In the genomic region with DNA sequence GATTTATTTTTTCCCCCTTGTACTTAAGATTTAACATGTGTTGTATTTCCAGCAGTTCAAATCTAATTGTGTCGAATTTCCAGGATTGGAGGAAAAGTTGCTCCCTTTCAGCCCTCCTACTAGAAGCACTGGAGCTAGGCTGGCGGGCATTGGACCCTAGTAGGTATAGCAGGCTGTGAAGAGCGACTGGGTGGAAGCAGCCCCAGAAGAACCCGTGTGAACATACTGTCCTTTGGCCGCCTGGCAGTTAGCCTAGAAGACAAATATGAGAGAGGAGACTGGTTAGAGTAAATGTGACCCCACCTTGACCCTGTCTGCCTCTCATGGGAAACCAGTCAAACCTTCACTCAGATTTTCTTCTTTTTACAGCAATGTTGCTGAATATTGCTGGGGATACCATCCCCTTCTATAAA, we compare ENCODE assay signal across 1 cellular context.
A peak's percentile ranks its signal among the peaks of the same experiment; 100 is the strongest.
TF ChIP-seq lines count a peak whose summit lies in the region.

No MANE protein-coding gene starts in this region.

TF ChIP-seq in HepG2, 621 proteins besides CTCF, POLR2A, EP300 and RAD21 (continued from another document and continues in another):
- TF ChIP-seq, protein P1, sequence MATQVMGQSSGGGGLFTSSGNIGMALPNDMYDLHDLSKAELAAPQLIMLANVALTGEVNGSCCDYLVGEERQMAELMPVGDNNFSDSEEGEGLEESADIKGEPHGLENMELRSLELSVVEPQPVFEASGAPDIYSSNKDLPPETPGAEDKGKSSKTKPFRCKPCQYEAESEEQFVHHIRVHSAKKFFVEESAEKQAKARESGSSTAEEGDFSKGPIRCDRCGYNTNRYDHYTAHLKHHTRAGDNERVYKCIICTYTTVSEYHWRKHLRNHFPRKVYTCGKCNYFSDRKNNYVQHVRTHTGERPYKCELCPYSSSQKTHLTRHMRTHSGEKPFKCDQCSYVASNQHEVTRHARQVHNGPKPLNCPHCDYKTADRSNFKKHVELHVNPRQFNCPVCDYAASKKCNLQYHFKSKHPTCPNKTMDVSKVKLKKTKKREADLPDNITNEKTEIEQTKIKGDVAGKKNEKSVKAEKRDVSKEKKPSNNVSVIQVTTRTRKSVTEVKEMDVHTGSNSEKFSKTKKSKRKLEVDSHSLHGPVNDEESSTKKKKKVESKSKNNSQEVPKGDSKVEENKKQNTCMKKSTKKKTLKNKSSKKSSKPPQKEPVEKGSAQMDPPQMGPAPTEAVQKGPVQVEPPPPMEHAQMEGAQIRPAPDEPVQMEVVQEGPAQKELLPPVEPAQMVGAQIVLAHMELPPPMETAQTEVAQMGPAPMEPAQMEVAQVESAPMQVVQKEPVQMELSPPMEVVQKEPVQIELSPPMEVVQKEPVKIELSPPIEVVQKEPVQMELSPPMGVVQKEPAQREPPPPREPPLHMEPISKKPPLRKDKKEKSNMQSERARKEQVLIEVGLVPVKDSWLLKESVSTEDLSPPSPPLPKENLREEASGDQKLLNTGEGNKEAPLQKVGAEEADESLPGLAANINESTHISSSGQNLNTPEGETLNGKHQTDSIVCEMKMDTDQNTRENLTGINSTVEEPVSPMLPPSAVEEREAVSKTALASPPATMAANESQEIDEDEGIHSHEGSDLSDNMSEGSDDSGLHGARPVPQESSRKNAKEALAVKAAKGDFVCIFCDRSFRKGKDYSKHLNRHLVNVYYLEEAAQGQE (IDR thresholded peaks at IDR 0.05; ENCODE audit: borderline replicate concordance in 1 of 2, low read depth in 1 of 2, low read length in 2 of 2) = peak in 1 of 2 experiments; percentile 64; a peak in 1 of 4 replicates
- no peak for TF ChIP-seq KDM5B (CRISPR knock-in tag; IDR thresholded peaks at IDR 0.05; ENCODE audit: borderline replicate concordance)
- TF ChIP-seq HNRNPK (IDR thresholded peaks at IDR 0.05; ENCODE audit: low read depth, low read length, poor library complexity, severe bottlenecking) = no peak
- no peak for TF ChIP-seq PAF1 (CRISPR knock-in tag; IDR thresholded peaks at IDR 0.05)
- TF ChIP-seq, protein P2, sequence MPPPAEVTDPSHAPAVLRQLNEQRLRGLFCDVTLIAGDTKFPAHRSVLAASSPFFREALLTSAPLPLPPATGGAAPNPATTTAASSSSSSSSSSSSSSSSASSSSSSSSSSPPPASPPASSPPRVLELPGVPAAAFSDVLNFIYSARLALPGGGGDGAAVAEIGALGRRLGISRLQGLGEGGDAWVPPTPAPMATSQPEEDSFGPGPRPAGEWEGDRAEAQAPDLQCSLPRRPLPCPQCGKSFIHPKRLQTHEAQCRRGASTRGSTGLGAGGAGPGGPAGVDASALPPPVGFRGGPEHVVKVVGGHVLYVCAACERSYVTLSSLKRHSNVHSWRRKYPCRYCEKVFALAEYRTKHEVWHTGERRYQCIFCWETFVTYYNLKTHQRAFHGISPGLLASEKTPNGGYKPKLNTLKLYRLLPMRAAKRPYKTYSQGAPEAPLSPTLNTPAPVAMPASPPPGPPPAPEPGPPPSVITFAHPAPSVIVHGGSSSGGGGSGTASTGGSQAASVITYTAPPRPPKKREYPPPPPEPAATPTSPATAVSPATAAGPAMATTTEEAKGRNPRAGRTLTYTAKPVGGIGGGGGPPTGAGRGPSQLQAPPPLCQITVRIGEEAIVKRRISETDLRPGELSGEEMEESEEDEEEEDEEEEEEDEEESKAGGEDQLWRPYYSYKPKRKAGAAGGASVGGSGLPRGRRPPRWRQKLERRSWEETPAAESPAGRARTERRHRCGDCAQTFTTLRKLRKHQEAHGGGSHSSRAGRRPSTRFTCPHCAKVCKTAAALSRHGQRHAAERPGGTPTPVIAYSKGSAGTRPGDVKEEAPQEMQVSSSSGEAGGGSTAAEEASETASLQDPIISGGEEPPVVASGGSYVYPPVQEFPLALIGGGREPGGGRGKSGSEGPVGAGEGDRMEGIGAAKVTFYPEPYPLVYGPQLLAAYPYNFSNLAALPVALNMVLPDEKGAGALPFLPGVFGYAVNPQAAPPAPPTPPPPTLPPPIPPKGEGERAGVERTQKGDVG (CRISPR knock-in tag; IDR thresholded peaks at IDR 0.05; ENCODE audit: borderline replicate concordance) = no peak
- TF ChIP-seq HOXA7 (CRISPR knock-in tag; IDR thresholded peaks at IDR 0.05) = no peak
- TF ChIP-seq, protein P3, sequence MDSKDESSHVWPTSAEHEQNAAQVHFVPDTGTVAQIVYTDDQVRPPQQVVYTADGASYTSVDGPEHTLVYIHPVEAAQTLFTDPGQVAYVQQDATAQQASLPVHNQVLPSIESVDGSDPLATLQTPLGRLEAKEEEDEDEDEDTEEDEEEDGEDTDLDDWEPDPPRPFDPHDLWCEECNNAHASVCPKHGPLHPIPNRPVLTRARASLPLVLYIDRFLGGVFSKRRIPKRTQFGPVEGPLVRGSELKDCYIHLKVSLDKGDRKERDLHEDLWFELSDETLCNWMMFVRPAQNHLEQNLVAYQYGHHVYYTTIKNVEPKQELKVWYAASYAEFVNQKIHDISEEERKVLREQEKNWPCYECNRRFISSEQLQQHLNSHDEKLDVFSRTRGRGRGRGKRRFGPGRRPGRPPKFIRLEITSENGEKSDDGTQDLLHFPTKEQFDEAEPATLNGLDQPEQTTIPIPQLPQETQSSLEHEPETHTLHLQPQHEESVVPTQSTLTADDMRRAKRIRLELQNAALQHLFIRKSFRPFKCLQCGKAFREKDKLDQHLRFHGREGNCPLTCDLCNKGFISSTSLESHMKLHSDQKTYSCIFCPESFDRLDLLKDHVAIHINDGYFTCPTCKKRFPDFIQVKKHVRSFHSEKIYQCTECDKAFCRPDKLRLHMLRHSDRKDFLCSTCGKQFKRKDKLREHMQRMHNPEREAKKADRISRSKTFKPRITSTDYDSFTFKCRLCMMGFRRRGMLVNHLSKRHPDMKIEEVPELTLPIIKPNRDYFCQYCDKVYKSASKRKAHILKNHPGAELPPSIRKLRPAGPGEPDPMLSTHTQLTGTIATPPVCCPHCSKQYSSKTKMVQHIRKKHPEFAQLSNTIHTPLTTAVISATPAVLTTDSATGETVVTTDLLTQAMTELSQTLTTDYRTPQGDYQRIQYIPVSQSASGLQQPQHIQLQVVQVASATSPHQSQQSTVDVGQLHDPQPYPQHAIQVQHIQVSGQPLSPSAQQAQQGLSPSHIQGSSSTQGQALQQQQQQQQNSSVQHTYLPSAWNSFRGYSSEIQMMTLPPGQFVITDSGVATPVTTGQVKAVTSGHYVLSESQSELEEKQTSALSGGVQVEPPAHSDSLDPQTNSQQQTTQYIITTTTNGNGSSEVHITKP (CRISPR knock-in tag; IDR thresholded peaks at IDR 0.05; ENCODE audit: low read depth) = no peak
- TF ChIP-seq ZNF629 (CRISPR knock-in tag; conservative IDR thresholded peaks at IDR 0.05) = no peak
- TF ChIP-seq ZNF225 (CRISPR knock-in tag; IDR thresholded peaks at IDR 0.05) = no peak
- no peak for TF ChIP-seq ZNF761 (CRISPR knock-in tag; conservative IDR thresholded peaks at IDR 0.05)
- TF ChIP-seq, protein P4, sequence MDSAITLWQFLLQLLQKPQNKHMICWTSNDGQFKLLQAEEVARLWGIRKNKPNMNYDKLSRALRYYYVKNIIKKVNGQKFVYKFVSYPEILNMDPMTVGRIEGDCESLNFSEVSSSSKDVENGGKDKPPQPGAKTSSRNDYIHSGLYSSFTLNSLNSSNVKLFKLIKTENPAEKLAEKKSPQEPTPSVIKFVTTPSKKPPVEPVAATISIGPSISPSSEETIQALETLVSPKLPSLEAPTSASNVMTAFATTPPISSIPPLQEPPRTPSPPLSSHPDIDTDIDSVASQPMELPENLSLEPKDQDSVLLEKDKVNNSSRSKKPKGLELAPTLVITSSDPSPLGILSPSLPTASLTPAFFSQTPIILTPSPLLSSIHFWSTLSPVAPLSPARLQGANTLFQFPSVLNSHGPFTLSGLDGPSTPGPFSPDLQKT (CRISPR knock-in tag; IDR thresholded peaks at IDR 0.05; ENCODE audit: borderline replicate concordance) = no peak
- no peak for TF ChIP-seq JUN (CRISPR knock-in tag; IDR thresholded peaks at IDR 0.05)
- TF ChIP-seq SSRP1 (CRISPR knock-in tag; IDR thresholded peaks at IDR 0.05) = no peak
- TF ChIP-seq, protein P5, sequence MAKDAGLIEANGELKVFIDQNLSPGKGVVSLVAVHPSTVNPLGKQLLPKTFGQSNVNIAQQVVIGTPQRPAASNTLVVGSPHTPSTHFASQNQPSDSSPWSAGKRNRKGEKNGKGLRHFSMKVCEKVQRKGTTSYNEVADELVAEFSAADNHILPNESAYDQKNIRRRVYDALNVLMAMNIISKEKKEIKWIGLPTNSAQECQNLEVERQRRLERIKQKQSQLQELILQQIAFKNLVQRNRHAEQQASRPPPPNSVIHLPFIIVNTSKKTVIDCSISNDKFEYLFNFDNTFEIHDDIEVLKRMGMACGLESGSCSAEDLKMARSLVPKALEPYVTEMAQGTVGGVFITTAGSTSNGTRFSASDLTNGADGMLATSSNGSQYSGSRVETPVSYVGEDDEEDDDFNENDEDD (CRISPR knock-in tag; IDR thresholded peaks at IDR 0.05; ENCODE audit: borderline replicate concordance) = no peak; the same call in 1 of the 2 replicates
- peak; percentile 55; the same call in 1 of the 2 replicates for TF ChIP-seq ZSCAN25 (CRISPR knock-in tag; IDR thresholded peaks at IDR 0.05)
- no peak for TF ChIP-seq ZNF891 (CRISPR knock-in tag; IDR thresholded peaks at IDR 0.05)
- no peak for TF ChIP-seq ARNT2 (CRISPR knock-in tag; IDR thresholded peaks at IDR 0.05; ENCODE audit: low read depth)
- TF ChIP-seq THAP11 (CRISPR knock-in tag; IDR thresholded peaks at IDR 0.05) = peak; percentile 75; the same call in 1 of the 2 replicates
- TF ChIP-seq CENPX (CRISPR knock-in tag; IDR thresholded peaks at IDR 0.05) = no peak
- TF ChIP-seq, protein P6, sequence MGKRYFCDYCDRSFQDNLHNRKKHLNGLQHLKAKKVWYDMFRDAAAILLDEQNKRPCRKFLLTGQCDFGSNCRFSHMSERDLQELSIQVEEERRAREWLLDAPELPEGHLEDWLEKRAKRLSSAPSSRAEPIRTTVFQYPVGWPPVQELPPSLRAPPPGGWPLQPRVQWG (CRISPR knock-in tag; IDR thresholded peaks at IDR 0.05; ENCODE audit: borderline replicate concordance, low read depth) = no peak
- TF ChIP-seq, protein P7, sequence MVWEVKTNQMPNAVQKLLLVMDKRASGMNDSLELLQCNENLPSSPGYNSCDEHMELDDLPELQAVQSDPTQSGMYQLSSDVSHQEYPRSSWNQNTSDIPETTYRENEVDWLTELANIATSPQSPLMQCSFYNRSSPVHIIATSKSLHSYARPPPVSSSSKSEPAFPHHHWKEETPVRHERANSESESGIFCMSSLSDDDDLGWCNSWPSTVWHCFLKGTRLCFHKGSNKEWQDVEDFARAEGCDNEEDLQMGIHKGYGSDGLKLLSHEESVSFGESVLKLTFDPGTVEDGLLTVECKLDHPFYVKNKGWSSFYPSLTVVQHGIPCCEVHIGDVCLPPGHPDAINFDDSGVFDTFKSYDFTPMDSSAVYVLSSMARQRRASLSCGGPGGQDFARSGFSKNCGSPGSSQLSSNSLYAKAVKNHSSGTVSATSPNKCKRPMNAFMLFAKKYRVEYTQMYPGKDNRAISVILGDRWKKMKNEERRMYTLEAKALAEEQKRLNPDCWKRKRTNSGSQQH (CRISPR knock-in tag; IDR thresholded peaks at IDR 0.05; ENCODE audit: low read depth) = no peak
- peak; percentile 35; the same call in 1 of the 2 replicates for TF ChIP-seq ZNF607 (CRISPR knock-in tag; IDR thresholded peaks at IDR 0.05; ENCODE audit: borderline replicate concordance)
- TF ChIP-seq MAFG (CRISPR knock-in tag; IDR thresholded peaks at IDR 0.05) = no peak
- no peak for TF ChIP-seq NFE2 (CRISPR knock-in tag; IDR thresholded peaks at IDR 0.05)
- TF ChIP-seq SCMH1 (CRISPR knock-in tag; IDR thresholded peaks at IDR 0.05; ENCODE audit: borderline replicate concordance) = no peak
- TF ChIP-seq SIX4 (CRISPR knock-in tag; IDR thresholded peaks at IDR 0.05) = no peak; the same call in 1 of the 2 replicates
- TF ChIP-seq, protein P8, sequence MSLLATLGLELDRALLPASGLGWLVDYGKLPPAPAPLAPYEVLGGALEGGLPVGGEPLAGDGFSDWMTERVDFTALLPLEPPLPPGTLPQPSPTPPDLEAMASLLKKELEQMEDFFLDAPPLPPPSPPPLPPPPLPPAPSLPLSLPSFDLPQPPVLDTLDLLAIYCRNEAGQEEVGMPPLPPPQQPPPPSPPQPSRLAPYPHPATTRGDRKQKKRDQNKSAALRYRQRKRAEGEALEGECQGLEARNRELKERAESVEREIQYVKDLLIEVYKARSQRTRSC (CRISPR knock-in tag; IDR thresholded peaks at IDR 0.05; ENCODE audit: low read depth) = no peak
- TF ChIP-seq TGIF2 (CRISPR knock-in tag; IDR thresholded peaks at IDR 0.05) = no peak
- no peak for TF ChIP-seq CC2D1A (CRISPR knock-in tag; IDR thresholded peaks at IDR 0.05)
- TF ChIP-seq SAP130 (CRISPR knock-in tag; IDR thresholded peaks at IDR 0.05; ENCODE audit: low read depth) = peak; percentile 71
- TF ChIP-seq NFKBIZ (CRISPR knock-in tag; IDR thresholded peaks at IDR 0.05) = no peak
- no peak for TF ChIP-seq SP1 (IDR thresholded peaks at IDR 0.05)
- TF ChIP-seq SP1 (CRISPR knock-in tag; IDR thresholded peaks at IDR 0.05) = no peak
- TF ChIP-seq, protein P9, sequence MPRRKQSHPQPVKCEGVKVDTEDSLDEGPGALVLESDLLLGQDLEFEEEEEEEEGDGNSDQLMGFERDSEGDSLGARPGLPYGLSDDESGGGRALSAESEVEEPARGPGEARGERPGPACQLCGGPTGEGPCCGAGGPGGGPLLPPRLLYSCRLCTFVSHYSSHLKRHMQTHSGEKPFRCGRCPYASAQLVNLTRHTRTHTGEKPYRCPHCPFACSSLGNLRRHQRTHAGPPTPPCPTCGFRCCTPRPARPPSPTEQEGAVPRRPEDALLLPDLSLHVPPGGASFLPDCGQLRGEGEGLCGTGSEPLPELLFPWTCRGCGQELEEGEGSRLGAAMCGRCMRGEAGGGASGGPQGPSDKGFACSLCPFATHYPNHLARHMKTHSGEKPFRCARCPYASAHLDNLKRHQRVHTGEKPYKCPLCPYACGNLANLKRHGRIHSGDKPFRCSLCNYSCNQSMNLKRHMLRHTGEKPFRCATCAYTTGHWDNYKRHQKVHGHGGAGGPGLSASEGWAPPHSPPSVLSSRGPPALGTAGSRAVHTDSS (CRISPR knock-in tag; conservative IDR thresholded peaks at IDR 0.05) = no peak
- TF ChIP-seq CBX5 (CRISPR knock-in tag; IDR thresholded peaks at IDR 0.05; ENCODE audit: borderline replicate concordance) = 0 out of 2 replicates have a peak, but pooled peaks have one; percentile 19
